Comparison of ENCODE assay signal across 22 cellular contexts in the genomic region with DNA sequence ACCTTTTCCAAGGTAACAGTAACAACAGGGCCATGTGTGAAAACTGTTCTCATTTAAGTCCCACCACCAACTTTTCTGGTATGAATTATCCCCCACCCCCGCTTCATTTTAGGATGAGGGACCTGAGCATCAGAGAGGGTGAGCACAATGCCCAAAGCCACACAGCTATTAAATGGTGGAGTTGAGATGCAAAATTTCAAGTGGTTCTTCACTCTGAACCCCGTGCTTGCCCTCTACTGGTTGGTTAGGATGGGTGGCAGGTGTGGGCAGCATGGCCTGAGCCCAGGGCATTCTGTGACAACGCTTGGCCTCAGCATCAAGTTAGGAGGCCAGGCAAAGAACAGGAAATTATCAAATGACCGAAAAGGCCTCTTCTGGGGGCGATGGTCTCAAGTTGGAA. TPM values are rescaled to one million over a fixed set of nuclear protein-coding genes. Genes with fewer than 3 reads are reported as not detected.
DNase-seq lines count a peak whose midpoint lies in the region; ATAC-seq and TF ChIP-seq lines count a peak whose summit lies in the region.
"Had no signal": no experiment of that assay in that cellular context is flagged by ENCODE, and none has a peak within 500 bp of the region (broad histone marks: within the 10 kb centered on the region; RNA-seq: fewer than 3 reads in every experiment).

No MANE protein-coding gene starts in this region.

- H3K4me1 ChIP-seq in OCI-LY7 (ENCODE audit: insufficient read depth, low read length, poor library complexity, severe bottlenecking) (no peaks in the 10 kb centered on the region), endodermal cell (ENCODE audit: control insufficient read depth, insufficient read depth, low read length) (no peaks in the 10 kb centered on the region), mammary epithelial cell (ENCODE audit: insufficient read depth, low read length) (no peaks in the 10 kb centered on the region)
- H3K4me1 ChIP-seq: HAP-1, testis had no signal

- H4K20me1 ChIP-seq in OCI-LY7 (ENCODE audit: insufficient read depth, low read length) (no peaks in the 10 kb centered on the region), mammary epithelial cell (ENCODE audit: insufficient read depth, low read length) (peaks cover 1% of the 10 kb centered on the region)
- H4K20me1 ChIP-seq: BLaER1 treated with 17β-estradiol and CSF1 and Interleukin-3, amounts not matched to agents 10 nM and 100 nM had no signal

- in situ Hi-C loops in mammary epithelial cell (cut with MboI; ENCODE audit: low sequenced_read_pairs in 2 of 2), result no loop called here

- no peak overlapping the region for H3K4me2 ChIP-seq in OCI-LY7 (ENCODE audit: low read length)
- H3K4me2 ChIP-seq in mammary epithelial cell (ENCODE audit: insufficient read depth, low read depth, low read length), result no peak overlapping the region
- H3K4me2 ChIP-seq: BLaER1 treated with 17β-estradiol and CSF1 and Interleukin-3, amounts not matched to agents 10 nM and 100 nM had no signal

- H3K4me3 Mint-ChIP-seq in endodermal cell, result no peak overlapping the region
- H3K4me3 Mint-ChIP-seq: neural crest cell had no signal

- DNase-seq in DMS53 (lab: John Stamatoyannopoulos, UW), result peak; percentile 30
- no peak for DNase-seq in DMS53 treated with DMSO at 0.1 percent for 48 hours (lab: John Stamatoyannopoulos, UW; ENCODE audit: unreplicated experiment)
- DNase-seq in OCI-LY7 (ENCODE audit: low spot score), result no peak
- DNase-seq in endodermal cell, result no peak
- no peak for DNase-seq in retinal pigment epithelial cell (ENCODE audit: low read depth)
- no peak for DNase-seq in NCI-H526 treated with DMSO at 0.1 percent for 48 hours (lab: John Stamatoyannopoulos, UW)
- DNase-seq in mammary epithelial cell, result no peak
- DNase-seq: 8988T; activated CD4-positive, alpha-beta T cell treated with anti-CD3 and anti-CD28 coated beads, Interleukin-2, amount 50 U/mL, for 1 hour; activated gamma-delta T cell treated with Interleukin-2 at 50 U/mL for 16 hours; anterior cingulate cortex; foreskin melanocyte; left cardiac atrium; midbrain; NCI-H69; stimulated activated CD4-positive, alpha-beta T cell treated with anti-CD3 and anti-CD28 coated beads, Interleukin-12 subunit alpha, Interleukin-12 subunit beta, amount 100 ng/mL, for 4 hours; SW 1271; testis had no signal

- H3K9me3 ChIP-seq in OCI-LY7 (ENCODE audit: low read length) (no peaks in the 10 kb centered on the region), endodermal cell (ENCODE audit: control insufficient read depth, low read length) (peaks cover 6% of the 10 kb centered on the region), mammary epithelial cell (replicated peaks; ENCODE audit: insufficient read depth, low read length) (no peaks in the 10 kb centered on the region)
- H3K9me3 ChIP-seq: HAP-1, testis had no signal

- POLR2A ChIA-PET in OCI-LY7 (lab: Charles Lee), result no interaction called here

- CTCF ChIA-PET in OCI-LY7 (lab: Charles Lee; ENCODE audit: unreplicated experiment), result no interaction called here
- CTCF ChIA-PET in mammary epithelial cell (lab: Charles Lee; ENCODE audit: low non-redundant PET), result interaction anchor here (0.6 kb wide), 1 partner anchor 99 kb away, joined by 4 read pairs; no protein-coding TSS in a partner anchor

- H3K4me3 ChIP-seq in OCI-LY7 (ENCODE audit: low read depth, low read length, poor library complexity, severe bottlenecking) (no peak overlapping the region), endodermal cell (ENCODE audit: low read length) (no peak overlapping the region), retinal pigment epithelial cell (ENCODE audit: low read length) (no peak overlapping the region), mammary epithelial cell (replicated peaks in 1 of 3; ENCODE audit: insufficient read depth in 1 of 3, low read depth in 2 of 3, low read length in 3 of 3) (no peak overlapping the region)
- H3K4me3 ChIP-seq: BLaER1 treated with 17β-estradiol and CSF1 and Interleukin-3, amounts not matched to agents 10 nM and 100 nM; HAP-1; testis had no signal

- H3K79me2 ChIP-seq in OCI-LY7 (ENCODE audit: insufficient read depth, low read depth, low read length) (no peaks in the 10 kb centered on the region), mammary epithelial cell (ENCODE audit: insufficient read depth, low read length) (no peaks in the 10 kb centered on the region)

- H3K4me1 Mint-ChIP-seq in endodermal cell, result no peaks in the 10 kb centered on the region
- H3K4me1 Mint-ChIP-seq: neural crest cell had no signal

- H3K27me3 ChIP-seq in endodermal cell (ENCODE audit: control insufficient read depth, insufficient read depth, low read length, poor library complexity, severe bottlenecking) (no peaks in the 10 kb centered on the region), mammary epithelial cell (ENCODE audit: insufficient read depth, low read length) (no peaks in the 10 kb centered on the region)
- H3K27me3 ChIP-seq: BLaER1 treated with 17β-estradiol and CSF1 and Interleukin-3, amounts not matched to agents 10 nM and 100 nM; testis had no signal

- no TSS peak for BruUV-seq in OCI-LY7 (replicated peaks; lab: Mats Ljungman, UMichigan)
- BruUV-seq in mammary epithelial cell (replicated peaks; lab: Mats Ljungman, UMichigan), result no TSS peak

- H3K36me3 ChIP-seq in OCI-LY7 (ENCODE audit: insufficient read depth, low read length), result no peaks in the 10 kb centered on the region
- no peaks in the 10 kb centered on the region for H3K36me3 ChIP-seq in endodermal cell (ENCODE audit: control insufficient read depth, insufficient read depth, low read length)
- H3K36me3 ChIP-seq in mammary epithelial cell (ENCODE audit: insufficient read depth, low read length), result no peaks in the 10 kb centered on the region
- H3K36me3 ChIP-seq: HAP-1 had no signal

- peaks cover 8% of the 10 kb centered on the region for H3K27me3 Mint-ChIP-seq in endodermal cell (ENCODE audit: insufficient read depth)

- H3K27ac ChIP-seq in OCI-LY7 (ENCODE audit: low read depth, low read length, poor library complexity, severe bottlenecking) (no peak overlapping the region), endodermal cell (ENCODE audit: low read depth, low read length) (no peak overlapping the region), mammary epithelial cell (ENCODE audit: insufficient read depth, low read depth, low read length) (no peak overlapping the region)
- H3K27ac ChIP-seq: BLaER1 treated with 17β-estradiol and CSF1 and Interleukin-3, amounts not matched to agents 10 nM and 100 nM; testis had no signal

- H3K9me3 Mint-ChIP-seq in endodermal cell, result peaks cover 17% of the 10 kb centered on the region

- dilution Hi-C loops in mammary epithelial cell (cut with HindIII; ENCODE audit: low sequenced_read_pairs), result no loop called here

- H3K9me2 ChIP-seq in OCI-LY7 (ENCODE audit: insufficient read depth, low read length), result no peaks in the 10 kb centered on the region

- H2AFZ ChIP-seq in OCI-LY7 (ENCODE audit: low read length) (no peak overlapping the region), mammary epithelial cell (ENCODE audit: low read depth, low read length) (no peak overlapping the region)

- H3K36me3 Mint-ChIP-seq in endodermal cell (ENCODE audit: low read depth), result peaks cover 3% of the 10 kb centered on the region

- 84 to 86% methylated on average over 4 to 5 of the region's 5 CpGs for WGBS in endodermal cell (ENCODE audit: insufficient coverage in 1 of 2, insufficient read length in 1 of 2), 2 experiments
- 82% methylated on average over 5 of the region's 5 CpGs for WGBS in mammary epithelial cell (ENCODE audit: low coverage, missing lambda C conversion rate)

- TF ChIP-seq CTCF in OCI-LY7 (conservative IDR thresholded peaks at IDR 0.05; ENCODE audit: low read length), result peak; percentile 49; the same call in 1 of the 2 replicates
- TF ChIP-seq CTCF in endodermal cell (conservative IDR thresholded peaks at IDR 0.05), result peak; percentile 54
- TF ChIP-seq CTCF in retinal pigment epithelial cell (conservative IDR thresholded peaks at IDR 0.05; ENCODE audit: low read depth, low read length), result peak; percentile 12
- TF ChIP-seq CTCF in mammary epithelial cell (conservative IDR thresholded peaks at IDR 0.05 in 1 of 2, IDR thresholded peaks at IDR 0.05 in 1 of 2; ENCODE audit: extremely low read depth in 1 of 2, insufficient read depth in 1 of 2, low read depth in 1 of 2, low read length in 2 of 2), result peak in 1 of 2 donors; percentile 12

- no peak for ATAC-seq in GM21423 (IDR thresholded peaks at IDR 0.05; ENCODE audit: unreplicated experiment)
- ATAC-seq: left cardiac atrium had no signal

- intact Hi-C loops in OCI-LY7 (cut with micrococcal nuclease; ENCODE audit: unreplicated experiment) (no loop called here), mammary epithelial cell (cut with micrococcal nuclease) (no loop called here)

- H3K9ac ChIP-seq in endodermal cell (ENCODE audit: extremely low read depth, low read length, poor library complexity, severe bottlenecking) (no peak overlapping the region), mammary epithelial cell (ENCODE audit: insufficient read depth, low read length) (no peak overlapping the region)
- H3K9ac ChIP-seq: BLaER1 treated with 17β-estradiol and CSF1 and Interleukin-3, amounts not matched to agents 10 nM and 100 nM had no signal

- H3K27ac Mint-ChIP-seq in endodermal cell, result no peak overlapping the region

RNA-seq across cellular contexts. Expression of a gene that starts 33.5 kb away (rescaled TPM):
- total RNA-seq in OCI-LY7 (2014; rRNA removed; shearing (Covaris generic)), result 20.7 and 27.0 TPM in 2 replicates
- 78.2 and 86.2 TPM in 2 replicates for total RNA-seq in OCI-LY7 (2022)
- 100 to 1,000 TPM in 1 of 2 donors, 10 to 100 TPM in 1; 94.5 to 107 TPM for total RNA-seq in endodermal cell
- 73.8 TPM for polyA plus RNA-seq in endodermal cell (2013, experiment 1 of 2)
- 61.5 TPM for polyA plus RNA-seq in endodermal cell (2013, experiment 2 of 2)
- 10 to 100 TPM; 10.7 to 30.8 TPM for total RNA-seq in mammary epithelial cell
- polyA plus RNA-seq in mammary epithelial cell, result 9.9 TPM
- polyA minus RNA-seq in mammary epithelial cell, result 9.1 TPM
